22 cellular contexts compared by ENCODE assay signal in the genomic region with DNA sequence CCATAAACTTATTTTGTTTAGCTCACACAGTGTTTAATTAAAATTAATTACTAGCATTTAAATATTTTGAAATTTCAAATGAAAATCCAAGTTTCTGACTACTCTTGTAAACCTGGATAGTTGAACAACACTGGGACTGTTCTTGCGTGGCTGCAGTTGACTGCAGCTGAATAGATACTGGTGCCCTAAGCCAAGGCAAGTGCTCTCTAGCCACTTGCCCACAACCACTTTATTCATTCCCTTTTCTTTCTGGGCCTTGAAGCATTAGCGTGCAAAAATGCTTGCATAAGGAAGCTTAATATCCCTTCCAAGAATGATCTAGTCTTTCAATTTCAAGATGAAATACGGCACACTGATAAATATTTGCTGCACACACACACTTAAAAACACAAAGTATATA.
"Had no signal": no experiment of that assay in that cellular context is flagged by ENCODE, and none has a peak within 500 bp of the region (broad histone marks: within the 10 kb centered on the region; RNA-seq: fewer than 3 reads in every experiment).

No MANE protein-coding gene starts in this region.

- DNase-seq: activated CD4-positive, alpha-beta T cell treated with anti-CD3 and anti-CD28 coated beads for 48 hours; activated CD4-positive, alpha-beta T cell treated with anti-CD3 and anti-CD28 coated beads, Interleukin-2, amount 50 U/mL, for 48 hours; activated CD8-positive, alpha-beta memory T cell treated with anti-CD3 and anti-CD28 coated beads for 24 hours; activated gamma-delta T cell; activated naive CD4-positive, alpha-beta T cell treated with anti-CD3 and anti-CD28 coated beads, Interleukin-2, amount 10 ng/mL, durations not matched to agents 7 days and 5 days; amniotic stem cell; central memory CD4-positive, alpha-beta T cell; immature natural killer cell; kidney; natural killer cell; retina; stimulated activated CD4-positive, alpha-beta T cell treated with anti-CD3 and anti-CD28 coated beads, Interleukin-12 subunit alpha, Interleukin-12 subunit beta, amount 100 ng/mL, for 4 hours; stimulated activated CD4-positive, alpha-beta T cell treated with anti-CD3 and anti-CD28 coated beads, Interleukin-4, amount 100 ng/mL, for 1 hour; stimulated activated naive CD8-positive, alpha-beta T cell treated with anti-CD3 and anti-CD28 coated beads, Interleukin-15, Interleukin-2, amounts not matched to agents 100 U/mL and 50 U/mL, for 24 hours; trophoblast cell had no signal

- H3K27me3 ChIP-seq: breast epithelium, gastroesophageal sphincter had no signal

- H3K4me1 ChIP-seq: breast epithelium had no signal

- H3K27ac ChIP-seq: breast epithelium, gastroesophageal sphincter, skin epidermis, thoracic aorta, VCaP had no signal

- H3K36me3 ChIP-seq: breast epithelium, gastroesophageal sphincter, thoracic aorta had no signal

- H3K4me3 ChIP-seq: breast epithelium, gastroesophageal sphincter, skin epidermis, thoracic aorta had no signal

- ATAC-seq: activated CD4-positive, CD25-positive, alpha-beta regulatory T cell treated with anti-CD3 and anti-CD28 coated beads, Interleukin-2, amount 50 U/mL, for 24 hours; gastroesophageal sphincter; natural killer cell; sciatic nerve; stimulated activated naive CD8-positive, alpha-beta T cell treated with anti-CD3 and anti-CD28 coated beads, Interleukin-15, Interleukin-2, amounts not matched to agents 100 U/mL and 50 U/mL, for 24 hours had no signal

- H3K9me3 ChIP-seq: breast epithelium, gastroesophageal sphincter, thoracic aorta had no signal
